20 cellular contexts compared by ENCODE assay signal in the genomic region with DNA sequence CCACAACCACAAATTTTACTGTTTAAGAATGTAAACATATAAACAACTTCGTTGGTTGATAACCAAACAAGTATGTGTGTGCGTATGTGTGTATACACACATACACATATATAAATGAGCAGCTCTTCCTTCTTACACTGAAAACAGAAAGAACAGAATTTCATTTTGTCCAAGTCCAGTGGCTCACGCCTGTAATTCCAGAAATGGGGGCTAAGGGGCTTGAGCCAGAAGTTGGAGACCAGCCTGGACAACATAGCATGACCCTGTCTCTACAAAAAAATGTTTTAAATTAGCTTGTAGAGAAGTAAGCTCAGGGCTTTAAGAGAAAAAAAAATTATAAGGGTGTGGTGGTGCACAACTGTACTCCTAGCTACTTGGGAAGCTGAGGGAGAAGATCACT. TPM values are rescaled to one million over a fixed set of nuclear protein-coding genes. Genes with fewer than 3 reads are reported as not detected.
DNase-seq lines count a peak whose midpoint lies in the region; ATAC-seq, FAIRE-seq and TF ChIP-seq lines count a peak whose summit lies in the region.
"Had no signal": no experiment of that assay in that cellular context is flagged by ENCODE, and none has a peak within 500 bp of the region (broad histone marks: within the 10 kb centered on the region; RNA-seq: fewer than 3 reads in every experiment).

No MANE protein-coding gene starts in this region.

- H3K9ac ChIP-seq in HepG2 (ENCODE audit: insufficient read depth, low read depth, low read length) (no peak overlapping the region), fibroblast of lung (ENCODE audit: insufficient read depth, low read length) (no peak overlapping the region), mesendoderm (ENCODE audit: low read length) (no peak overlapping the region), subcutaneous abdominal adipose tissue (ENCODE audit: low read length in 5 of 5) (no peak overlapping the region)
- H3K9ac ChIP-seq: BLaER1 treated with 17β-estradiol and CSF1 and Interleukin-3, amounts not matched to agents 10 nM and 100 nM had no signal

- H3K4me1 ChIP-seq in HepG2 (ENCODE audit: insufficient read depth, low read length) (peaks cover 21% of the 10 kb centered on the region; the same call in 1 of the 2 replicates), right lobe of liver (peaks cover 0 to 20% (median 0%) of the 10 kb centered on the region in 4 donors), fibroblast of lung (ENCODE audit: control insufficient read depth, extremely low read depth, insufficient read depth, low read length) (no peaks in the 10 kb centered on the region), mesendoderm (ENCODE audit: control insufficient read depth, low read depth, low read length) (no peaks in the 10 kb centered on the region), subcutaneous abdominal adipose tissue (ENCODE audit: control insufficient read depth in 5 of 5, insufficient read depth in 5 of 5, low read length in 5 of 5) (peaks cover 2 to 30% (median 20%) of the 10 kb centered on the region in 5 donors)
- H3K4me1 ChIP-seq: BLaER1 treated with 17β-estradiol and CSF1 and Interleukin-3, amounts not matched to agents 10 nM and 100 nM had no signal

- H3K9me3 ChIP-seq in HepG2 (ENCODE audit: low read length) (no peaks in the 10 kb centered on the region), right lobe of liver (no peaks in the 10 kb centered on the region), fibroblast of lung (ENCODE audit: control insufficient read depth, insufficient read depth, low read depth, low read length) (no peaks in the 10 kb centered on the region), subcutaneous abdominal adipose tissue (ENCODE audit: control insufficient read depth in 5 of 5, low read length in 5 of 5) (no peaks in the 10 kb centered on the region)
- H3K9me3 ChIP-seq: BLaER1 treated with 17β-estradiol and CSF1 and Interleukin-3, amounts not matched to agents 10 nM and 100 nM had no signal

- H2BK5ac ChIP-seq in mesendoderm (ENCODE audit: low read length): no peak overlapping the region

- H2AK5ac ChIP-seq in mesendoderm (ENCODE audit: low read length): no peak overlapping the region

- H2AFZ ChIP-seq in HepG2 (ENCODE audit: low read length) (no peak overlapping the region), fibroblast of lung (ENCODE audit: low read length) (no peak overlapping the region)
- H2AFZ ChIP-seq: GM23338 had no signal

- no peak for TF ChIP-seq CTCF in HepG2 (CRISPR knock-in tag; IDR thresholded peaks at IDR 0.05)
- no peak for TF ChIP-seq CTCF in right lobe of liver (IDR thresholded peaks at IDR 0.05)
- TF ChIP-seq CTCF in fibroblast of lung (conservative IDR thresholded peaks at IDR 0.05 in 1 of 2, IDR thresholded peaks at IDR 0.05 in 1 of 2; ENCODE audit: low read depth in 1 of 2, low read length in 2 of 2): no peak

- in situ Hi-C loops in HepG2 (cut with HindIII; ENCODE audit: extremely low pct_ligation_motif_present, low pct_unique_long_range_greater_than_20kb): no loop called here

- no peak overlapping the region for H4K8ac ChIP-seq in mesendoderm (ENCODE audit: low read depth, low read length)

- no peaks in the 10 kb centered on the region for H3K27me3 ChIP-seq in HepG2 (ENCODE audit: control insufficient read depth in 1 of 2, insufficient read depth in 2 of 2, low read length in 2 of 2)
- no peaks in the 10 kb centered on the region for H3K27me3 ChIP-seq in right lobe of liver
- no peaks in the 10 kb centered on the region for H3K27me3 ChIP-seq in fibroblast of lung (ENCODE audit: control insufficient read depth, insufficient read depth, low read length)
- no peaks in the 10 kb centered on the region for H3K27me3 ChIP-seq in mesendoderm (ENCODE audit: insufficient read depth, low read length, poor library complexity)
- no peaks in the 10 kb centered on the region for H3K27me3 ChIP-seq in subcutaneous abdominal adipose tissue (ENCODE audit: control insufficient read depth in 5 of 5, insufficient read depth in 4 of 5, low read length in 5 of 5)

- no peak for FAIRE-seq in HepG2 (lab: Jason Lieb, UNC)
- FAIRE-seq: D721Med, GM12892, HTR-8/SVneo had no signal

- H3K4me2 ChIP-seq in HepG2 (ENCODE audit: low read depth, low read length): no peak overlapping the region
- peak overlapping the region; percentile 9 for H3K4me2 ChIP-seq in fibroblast of lung (ENCODE audit: extremely low read depth, insufficient read depth, low read length)
- no peak overlapping the region for H3K4me2 ChIP-seq in mesendoderm (ENCODE audit: low read length)
- H3K4me2 ChIP-seq: BLaER1 treated with 17β-estradiol and CSF1 and Interleukin-3, amounts not matched to agents 10 nM and 100 nM; GM23338 had no signal

- H3K23ac ChIP-seq in mesendoderm (ENCODE audit: low read length): peak overlapping the region; percentile 39

- H4K5ac ChIP-seq in mesendoderm (ENCODE audit: low read length): no peak overlapping the region

- H3K79me1 ChIP-seq in mesendoderm (ENCODE audit: low read length): peaks cover 4% of the 10 kb centered on the region

- no peak overlapping the region for H3K4ac ChIP-seq in mesendoderm (ENCODE audit: low read depth, low read length)

- H2BK120ac ChIP-seq in mesendoderm (ENCODE audit: low read depth, low read length): no peak overlapping the region

- no peak for TF ChIP-seq EP300 in HepG2 (IDR thresholded peaks at IDR 0.05; ENCODE audit: low read depth in 2 of 2, low read length in 2 of 2)
- no peak for TF ChIP-seq EP300 in HepG2 (CRISPR knock-in tag; IDR thresholded peaks at IDR 0.05; ENCODE audit: borderline replicate concordance)

- no peak overlapping the region for H3K18ac ChIP-seq in mesendoderm (ENCODE audit: low read length)

- DNase-seq in HepG2 (ENCODE audit: low spot score) (no peak), right lobe of liver (no peak), fibroblast of lung (ENCODE audit: low read depth in 2 of 2) (no peak), mesendoderm (no peak), cerebellar cortex (ENCODE audit: low spot score) (no peak)
- DNase-seq in activated naive CD4-positive, alpha-beta T cell treated with anti-CD3 and anti-CD28 coated beads, Interleukin-2, amount 50 U/mL, for 16 hours: no peak
- DNase-seq: 8988T; CD4-positive, alpha-beta T cell; DMS153; DMS79 treated with DMSO at 0.1 percent for 48 hours; EL; GDM1; H7 had no signal

- POLR2A ChIA-PET in HepG2 (lab: Yijun Ruan, JAX): interaction anchor here (1.3 kb wide), 1 partner anchor 53 kb away, joined by 4 read pairs; the partner anchor contains the start of gene DUSP19

- no TSS peak for BruUV-seq in HepG2 (replicated peaks; lab: Mats Ljungman, UMichigan)

- no peak overlapping the region for H3K56ac ChIP-seq in mesendoderm (ENCODE audit: low read length)

- CTCF ChIA-PET in HepG2 (lab: Yijun Ruan, JAX; ENCODE audit: low intra/inter-chr PET ratio, low total read pairs): no interaction called here

- H3K79me2 ChIP-seq in HepG2 (ENCODE audit: insufficient read depth, low read length) (peaks cover 96% of the 10 kb centered on the region), fibroblast of lung (ENCODE audit: control insufficient read depth, insufficient read depth, low read length) (peaks cover 90% of the 10 kb centered on the region), mesendoderm (ENCODE audit: control insufficient read depth, insufficient read depth, low read length) (peaks cover 53% of the 10 kb centered on the region)

- H3K27ac ChIP-seq in HepG2 (ENCODE audit: extremely low read length, insufficient read depth, low read length) (no peak overlapping the region), right lobe of liver (no peak overlapping the region), fibroblast of lung (ENCODE audit: insufficient read depth, low read length) (no peak overlapping the region), mesendoderm (ENCODE audit: low read depth, low read length) (no peak overlapping the region), subcutaneous abdominal adipose tissue (ENCODE audit: low read depth, low read length) (peak overlapping the region; percentile 23)
- H3K27ac ChIP-seq: BLaER1 treated with 17β-estradiol and CSF1 and Interleukin-3, amounts not matched to agents 10 nM and 100 nM had no signal

- H3K36me3 ChIP-seq in HepG2 (replicated peaks in 1 of 2; ENCODE audit: control insufficient read depth in 1 of 2, insufficient read depth in 2 of 2, low read length in 2 of 2) (peaks cover 3 to 26% of the 10 kb centered on the region in 2 experiments; a peak in 3 of 5 replicates), right lobe of liver (no peaks in the 10 kb centered on the region), fibroblast of lung (ENCODE audit: control insufficient read depth, insufficient read depth, low read length) (no peaks in the 10 kb centered on the region), mesendoderm (ENCODE audit: control insufficient read depth, insufficient read depth, low read length) (no peaks in the 10 kb centered on the region), subcutaneous abdominal adipose tissue (ENCODE audit: control insufficient read depth in 5 of 5, insufficient read depth in 5 of 5, low read length in 5 of 5) (peaks cover 0 to 4% (median 0%) of the 10 kb centered on the region in 5 donors)
- H3K36me3 ChIP-seq: BLaER1 treated with 17β-estradiol and CSF1 and Interleukin-3, amounts not matched to agents 10 nM and 100 nM had no signal

- whole genome bisulfite sequencing in HepG2 (ENCODE audit: low lambda C conversion rate): 98% methylated on average over 3 of the region's 3 CpGs
- 77% methylated on average over 3 of the region's 3 CpGs for WGBS in right lobe of liver (ENCODE audit: insufficient coverage, low coverage, low lambda C conversion rate, missing lambda C conversion rate)
- no CpG with 5 or more reads among the region's 3 CpGs for WGBS in mesendoderm (ENCODE audit: extremely low coverage, insufficient coverage, low lambda C conversion rate)

- no peak overlapping the region for H2BK15ac ChIP-seq in mesendoderm (replicated peaks; ENCODE audit: low read depth)

- TF ChIP-seq POLR2A in HepG2 (IDR thresholded peaks at IDR 0.05; ENCODE audit: insufficient read depth in 1 of 2, low read depth in 2 of 2, low read length in 2 of 2) (no peak), right lobe of liver (IDR thresholded peaks at IDR 0.05) (no peak)

- peaks cover 23% of the 10 kb centered on the region for H4K20me1 ChIP-seq in HepG2 (ENCODE audit: insufficient read depth, low read length)
- H4K20me1 ChIP-seq in fibroblast of lung (ENCODE audit: control insufficient read depth, extremely low read depth, insufficient read depth, low read length): peaks cover 8% of the 10 kb centered on the region
- H4K20me1 ChIP-seq: BLaER1 treated with 17β-estradiol and CSF1 and Interleukin-3, amounts not matched to agents 10 nM and 100 nM had no signal

- no peak for TF ChIP-seq RAD21 in HepG2 (CRISPR knock-in tag; IDR thresholded peaks at IDR 0.05)

- intact Hi-C loops in HepG2 (cut with micrococcal nuclease; ENCODE audit: unreplicated experiment): no loop called here
- intact Hi-C loops in right lobe of liver (cut with DNase I): no loop called here

- ATAC-seq in HepG2: no peak
- ATAC-seq in right lobe of liver: no peak
- no peak for ATAC-seq in HG03342 (IDR thresholded peaks at IDR 0.05; ENCODE audit: unreplicated experiment)
- ATAC-seq: GM23338 had no signal

- H3K4me3 ChIP-seq in HepG2 (replicated peaks in 1 of 3; ENCODE audit: insufficient read depth in 1 of 3, low read depth in 2 of 3, low read length in 3 of 3) (no peak overlapping the region), right lobe of liver (no peak overlapping the region), fibroblast of lung (replicated peaks in 1 of 4; ENCODE audit: control extremely low read depth in 1 of 4, insufficient read depth in 1 of 4, low read depth in 3 of 4, low read length in 4 of 4) (no peak overlapping the region), mesendoderm (ENCODE audit: low read length) (no peak overlapping the region), subcutaneous abdominal adipose tissue (ENCODE audit: low read depth in 1 of 5, low read length in 5 of 5) (no peak overlapping the region)
- H3K4me3 ChIP-seq: BLaER1 treated with 17β-estradiol and CSF1 and Interleukin-3, amounts not matched to agents 10 nM and 100 nM; GM23338 had no signal

RNA-seq across cellular contexts. Expression of gene NCKAP1, which starts 12.3 kb away (rescaled TPM):
- total RNA-seq in HepG2 (2016; rRNA removed; fragmentation: Illumina TruSeq; extraction: Trizol) (96.3 and 160 TPM in 2 replicates), right lobe of liver (10 to 100 TPM; 31.9 to 50.3 (median 43.3) TPM), fibroblast of lung (106 and 141 TPM in 2 replicates)
- total RNA-seq in HepG2 (2016; cell fraction: cytosol; rRNA removed; fragmentation: Illumina TruSeq; extraction: Trizol; ENCODE audit: low read depth): 20.2 and 23.9 TPM in 2 replicates
- 89.4 and 158 TPM in 2 replicates for total RNA-seq in HepG2 (2016; cell fraction: insoluble cytoplasmic fraction; rRNA removed; fragmentation: Illumina TruSeq; extraction: Trizol)
- total RNA-seq in HepG2 (2016; cell fraction: membrane; rRNA removed; fragmentation: Illumina TruSeq; extraction: Trizol): 91.7 and 92.2 TPM in 2 replicates
- 100 and 105 TPM in 2 replicates for total RNA-seq in HepG2 (2016; cell fraction: nucleus; rRNA removed; fragmentation: Illumina TruSeq; extraction: Trizol)
- polyA plus RNA-seq in HepG2 (2011; rRNA removed) (59.0 and 72.1 TPM in 2 replicates), fibroblast of lung (185 and 219 TPM in 2 replicates)
- 49.9 and 69.1 TPM in 2 replicates for polyA plus RNA-seq in HepG2 (2011; cell fraction: cytosol; rRNA removed)
- polyA plus RNA-seq in HepG2 (2011; cell fraction: nucleus; rRNA removed): 30.3 and 33.5 TPM in 2 replicates
- polyA plus RNA-seq in HepG2 (2012): 70.3 and 73.4 TPM in 2 replicates
- polyA plus RNA-seq in HepG2 (2016; cell fraction: cytosol; fragmentation: Illumina TruSeq; extraction: Trizol; ENCODE audit: low read depth): 8.8 and 9.0 TPM in 2 replicates
- 118 and 121 TPM in 2 replicates for polyA plus RNA-seq in HepG2 (2016; cell fraction: insoluble cytoplasmic fraction; fragmentation: Illumina TruSeq; extraction: Trizol; ENCODE audit: low read depth)
- polyA plus RNA-seq in HepG2 (2016; cell fraction: membrane; fragmentation: Illumina TruSeq; extraction: Trizol; ENCODE audit: low read depth): 34.3 and 37.5 TPM in 2 replicates
- 82.2 and 99.4 TPM in 2 replicates for polyA plus RNA-seq in HepG2 (2016; cell fraction: nucleus; fragmentation: Illumina TruSeq; extraction: Trizol; ENCODE audit: insufficient read depth, low read depth)
- polyA minus RNA-seq in HepG2 (2011; rRNA and poly(A)+ RNA removed; ENCODE audit: low replicate concordance): 34.6 and 53.5 TPM in 2 replicates
- 60.0 and 71.9 TPM in 2 replicates for polyA minus RNA-seq in HepG2 (2011; cell fraction: cytosol; rRNA and poly(A)+ RNA removed)
- polyA minus RNA-seq in HepG2 (2011; cell fraction: nucleus; rRNA and poly(A)+ RNA removed): 145 and 163 TPM in 2 replicates
- 80.6 and 87.8 TPM in 2 replicates for polyA plus RNA-seq in fibroblast of lung (2012)
- 10.6 and 22.1 TPM in 2 replicates for polyA minus RNA-seq in fibroblast of lung (ENCODE audit: low replicate concordance)
- 128 TPM for polyA plus RNA-seq in mesendoderm (2013, experiment 1 of 2)
- polyA plus RNA-seq in mesendoderm (2013, experiment 2 of 2): 126 TPM

RNA-seq across cellular contexts. Expression of gene DUSP19, which starts 52.6 kb away (rescaled TPM):
- total RNA-seq in HepG2 (2016; rRNA removed; fragmentation: Illumina TruSeq; extraction: Trizol): 1.9 and 3.9 TPM in 2 replicates
- 0.61 and 0.71 TPM in 2 replicates for total RNA-seq in HepG2 (2016; cell fraction: cytosol; rRNA removed; fragmentation: Illumina TruSeq; extraction: Trizol; ENCODE audit: low read depth)
- 2.0 and 4.5 TPM in 2 replicates for total RNA-seq in HepG2 (2016; cell fraction: insoluble cytoplasmic fraction; rRNA removed; fragmentation: Illumina TruSeq; extraction: Trizol)
- total RNA-seq in HepG2 (2016; cell fraction: membrane; rRNA removed; fragmentation: Illumina TruSeq; extraction: Trizol): 0.90 and 1.3 TPM in 2 replicates
- total RNA-seq in HepG2 (2016; cell fraction: nucleus; rRNA removed; fragmentation: Illumina TruSeq; extraction: Trizol): 1.5 and 2.4 TPM in 2 replicates
- 0.97 and 1.3 TPM in 2 replicates for polyA plus RNA-seq in HepG2 (2011; rRNA removed)
- 0.52 and 1.1 TPM in 2 replicates for polyA plus RNA-seq in HepG2 (2011; cell fraction: cytosol; rRNA removed)
- 0.24 and 0.38 TPM in 2 replicates for polyA plus RNA-seq in HepG2 (2011; cell fraction: nucleus; rRNA removed)
- 0.33 and 1.0 TPM in 2 replicates for polyA plus RNA-seq in HepG2 (2012)
- 0.24 and 0.43 TPM in 2 replicates for polyA plus RNA-seq in HepG2 (2016; cell fraction: cytosol; fragmentation: Illumina TruSeq; extraction: Trizol; ENCODE audit: low read depth)
- 1.8 and 2.0 TPM in 2 replicates for polyA plus RNA-seq in HepG2 (2016; cell fraction: insoluble cytoplasmic fraction; fragmentation: Illumina TruSeq; extraction: Trizol; ENCODE audit: low read depth)
- 0.37 and 0.39 TPM in 2 replicates for polyA plus RNA-seq in HepG2 (2016; cell fraction: membrane; fragmentation: Illumina TruSeq; extraction: Trizol; ENCODE audit: low read depth)
- polyA plus RNA-seq in HepG2 (2016; cell fraction: nucleus; fragmentation: Illumina TruSeq; extraction: Trizol; ENCODE audit: insufficient read depth, low read depth): 1.00 and 1.4 TPM in 2 replicates
- 1.9 and 2.5 TPM in 2 replicates for polyA minus RNA-seq in HepG2 (2011; rRNA and poly(A)+ RNA removed; ENCODE audit: low replicate concordance)
- polyA minus RNA-seq in HepG2 (2011; cell fraction: cytosol; rRNA and poly(A)+ RNA removed): 0.97 and 1.4 TPM in 2 replicates
- 0.87 and 1.7 TPM in 2 replicates for polyA minus RNA-seq in HepG2 (2011; cell fraction: nucleus; rRNA and poly(A)+ RNA removed)
- 1 to 10 TPM in 3 of 6 experiments, under 1 TPM in 3; 0.37 to 1.5 (median 0.78) TPM for total RNA-seq in right lobe of liver
- 5.1 and 7.4 TPM in 2 replicates for total RNA-seq in fibroblast of lung
- 2.4 and 2.6 TPM in 2 replicates for polyA plus RNA-seq in fibroblast of lung
- polyA plus RNA-seq in fibroblast of lung (2012): 0.85 and 1.1 TPM in 2 replicates
- polyA minus RNA-seq in fibroblast of lung (ENCODE audit: low replicate concordance): 1.1 and 1.7 TPM in 2 replicates
- 1.7 TPM for polyA plus RNA-seq in mesendoderm (2013, experiment 1 of 2)
- 1.2 TPM for polyA plus RNA-seq in mesendoderm (2013, experiment 2 of 2)
